ENCODE assay signal across 2 cellular contexts in the genomic region with DNA sequence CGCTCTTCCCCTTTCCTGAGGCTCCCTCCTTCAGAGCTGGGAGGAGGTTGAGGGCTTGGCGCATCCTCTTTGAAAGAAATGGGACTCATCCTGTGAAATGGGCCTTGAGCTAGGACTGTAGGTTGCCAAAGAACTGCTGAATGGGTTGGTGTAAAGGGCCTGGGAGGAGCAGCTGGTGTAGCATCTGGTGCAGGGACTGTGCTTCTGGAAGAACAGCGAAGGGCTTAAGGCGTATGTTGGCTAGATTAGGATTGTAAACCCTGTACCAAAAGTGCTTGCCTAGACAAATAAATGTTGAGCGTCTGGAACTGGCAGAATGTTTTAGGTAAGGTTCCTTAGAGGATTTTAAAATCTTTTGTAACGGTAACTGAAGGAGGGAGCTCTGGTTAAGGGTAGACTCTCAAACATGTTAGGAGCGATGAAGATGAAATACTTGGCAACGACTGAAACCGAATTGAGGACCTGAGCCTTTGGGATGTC.
TF ChIP-seq lines count a peak whose summit lies in the region.

No MANE protein-coding gene starts in this region.

TF ChIP-seq in SK-N-SH, 30 proteins besides CTCF, POLR2A, EP300 and RAD21 (continued from another document):
- TF ChIP-seq NFIC (IDR thresholded peaks at IDR 0.05; ENCODE audit: borderline replicate concordance): no peak
- no peak for TF ChIP-seq SMC3 (IDR thresholded peaks at IDR 0.05; ENCODE audit: low read depth, low read length)
- TF ChIP-seq, protein P1, sequence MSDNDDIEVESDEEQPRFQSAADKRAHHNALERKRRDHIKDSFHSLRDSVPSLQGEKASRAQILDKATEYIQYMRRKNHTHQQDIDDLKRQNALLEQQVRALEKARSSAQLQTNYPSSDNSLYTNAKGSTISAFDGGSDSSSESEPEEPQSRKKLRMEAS (IDR thresholded peaks at IDR 0.05; ENCODE audit: low read depth): no peak
- no peak for TF ChIP-seq RXRA (IDR thresholded peaks at IDR 0.05; ENCODE audit: borderline replicate concordance, low read depth)
- TF ChIP-seq, protein P2, sequence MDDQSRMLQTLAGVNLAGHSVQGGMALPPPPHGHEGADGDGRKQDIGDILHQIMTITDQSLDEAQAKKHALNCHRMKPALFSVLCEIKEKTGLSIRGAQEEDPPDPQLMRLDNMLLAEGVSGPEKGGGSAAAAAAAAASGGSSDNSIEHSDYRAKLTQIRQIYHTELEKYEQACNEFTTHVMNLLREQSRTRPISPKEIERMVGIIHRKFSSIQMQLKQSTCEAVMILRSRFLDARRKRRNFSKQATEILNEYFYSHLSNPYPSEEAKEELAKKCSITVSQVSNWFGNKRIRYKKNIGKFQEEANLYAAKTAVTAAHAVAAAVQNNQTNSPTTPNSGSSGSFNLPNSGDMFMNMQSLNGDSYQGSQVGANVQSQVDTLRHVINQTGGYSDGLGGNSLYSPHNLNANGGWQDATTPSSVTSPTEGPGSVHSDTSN (IDR thresholded peaks at IDR 0.05): no peak
- TF ChIP-seq FOXJ3 (CRISPR knock-in tag; IDR thresholded peaks at IDR 0.05): no peak
- TF ChIP-seq, protein P3, sequence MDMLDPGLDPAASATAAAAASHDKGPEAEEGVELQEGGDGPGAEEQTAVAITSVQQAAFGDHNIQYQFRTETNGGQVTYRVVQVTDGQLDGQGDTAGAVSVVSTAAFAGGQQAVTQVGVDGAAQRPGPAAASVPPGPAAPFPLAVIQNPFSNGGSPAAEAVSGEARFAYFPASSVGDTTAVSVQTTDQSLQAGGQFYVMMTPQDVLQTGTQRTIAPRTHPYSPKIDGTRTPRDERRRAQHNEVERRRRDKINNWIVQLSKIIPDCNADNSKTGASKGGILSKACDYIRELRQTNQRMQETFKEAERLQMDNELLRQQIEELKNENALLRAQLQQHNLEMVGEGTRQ (IDR thresholded peaks at IDR 0.05; ENCODE audit: borderline replicate concordance, low read depth, low read length): no peak
- TF ChIP-seq, protein P4, sequence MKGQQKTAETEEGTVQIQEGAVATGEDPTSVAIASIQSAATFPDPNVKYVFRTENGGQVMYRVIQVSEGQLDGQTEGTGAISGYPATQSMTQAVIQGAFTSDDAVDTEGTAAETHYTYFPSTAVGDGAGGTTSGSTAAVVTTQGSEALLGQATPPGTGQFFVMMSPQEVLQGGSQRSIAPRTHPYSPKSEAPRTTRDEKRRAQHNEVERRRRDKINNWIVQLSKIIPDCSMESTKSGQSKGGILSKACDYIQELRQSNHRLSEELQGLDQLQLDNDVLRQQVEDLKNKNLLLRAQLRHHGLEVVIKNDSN (IDR thresholded peaks at IDR 0.05; ENCODE audit: borderline replicate concordance, low read depth): no peak

TF ChIP-seq in neural cell, 6 proteins besides CTCF, POLR2A, EP300 and RAD21 (continued from another document):
- TF ChIP-seq, protein P5, sequence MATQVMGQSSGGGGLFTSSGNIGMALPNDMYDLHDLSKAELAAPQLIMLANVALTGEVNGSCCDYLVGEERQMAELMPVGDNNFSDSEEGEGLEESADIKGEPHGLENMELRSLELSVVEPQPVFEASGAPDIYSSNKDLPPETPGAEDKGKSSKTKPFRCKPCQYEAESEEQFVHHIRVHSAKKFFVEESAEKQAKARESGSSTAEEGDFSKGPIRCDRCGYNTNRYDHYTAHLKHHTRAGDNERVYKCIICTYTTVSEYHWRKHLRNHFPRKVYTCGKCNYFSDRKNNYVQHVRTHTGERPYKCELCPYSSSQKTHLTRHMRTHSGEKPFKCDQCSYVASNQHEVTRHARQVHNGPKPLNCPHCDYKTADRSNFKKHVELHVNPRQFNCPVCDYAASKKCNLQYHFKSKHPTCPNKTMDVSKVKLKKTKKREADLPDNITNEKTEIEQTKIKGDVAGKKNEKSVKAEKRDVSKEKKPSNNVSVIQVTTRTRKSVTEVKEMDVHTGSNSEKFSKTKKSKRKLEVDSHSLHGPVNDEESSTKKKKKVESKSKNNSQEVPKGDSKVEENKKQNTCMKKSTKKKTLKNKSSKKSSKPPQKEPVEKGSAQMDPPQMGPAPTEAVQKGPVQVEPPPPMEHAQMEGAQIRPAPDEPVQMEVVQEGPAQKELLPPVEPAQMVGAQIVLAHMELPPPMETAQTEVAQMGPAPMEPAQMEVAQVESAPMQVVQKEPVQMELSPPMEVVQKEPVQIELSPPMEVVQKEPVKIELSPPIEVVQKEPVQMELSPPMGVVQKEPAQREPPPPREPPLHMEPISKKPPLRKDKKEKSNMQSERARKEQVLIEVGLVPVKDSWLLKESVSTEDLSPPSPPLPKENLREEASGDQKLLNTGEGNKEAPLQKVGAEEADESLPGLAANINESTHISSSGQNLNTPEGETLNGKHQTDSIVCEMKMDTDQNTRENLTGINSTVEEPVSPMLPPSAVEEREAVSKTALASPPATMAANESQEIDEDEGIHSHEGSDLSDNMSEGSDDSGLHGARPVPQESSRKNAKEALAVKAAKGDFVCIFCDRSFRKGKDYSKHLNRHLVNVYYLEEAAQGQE (IDR thresholded peaks at IDR 0.05; ENCODE audit: borderline replicate concordance): no peak
- TF ChIP-seq SMC3 (conservative IDR thresholded peaks at IDR 0.05; ENCODE audit: poor library complexity): no peak
- TF ChIP-seq TAF1 (IDR thresholded peaks at IDR 0.05; ENCODE audit: low read depth): no peak
